In the genomic region with DNA sequence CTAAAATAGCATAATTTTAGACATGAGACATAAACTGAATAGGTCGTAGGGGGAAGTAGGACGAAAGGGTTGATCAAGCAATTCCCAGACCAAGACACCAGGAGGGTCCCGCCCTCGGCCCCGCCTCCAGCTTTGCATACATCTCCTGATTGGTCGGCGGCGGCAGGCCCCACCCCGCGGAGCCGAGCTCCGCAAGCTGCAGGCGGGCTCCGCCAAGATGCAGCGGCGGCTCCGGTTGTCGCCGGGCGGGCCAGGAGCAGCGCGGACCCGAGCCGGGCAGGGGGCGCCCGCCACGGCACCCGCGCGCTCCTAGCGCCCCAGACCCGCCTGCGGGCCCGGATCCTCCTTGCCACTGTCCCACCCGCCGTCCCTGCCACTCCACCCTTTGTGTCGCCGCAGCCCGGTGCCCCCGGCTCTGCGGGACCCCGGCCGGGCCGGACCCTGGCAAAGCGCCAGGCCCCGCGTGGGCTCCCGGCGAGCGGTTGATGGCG, we compare ENCODE assay signal across 8 cellular contexts. TPM values are rescaled to one million over a fixed set of nuclear protein-coding genes. Genes with fewer than 3 reads are reported as not detected.
DNase-seq lines count a peak whose midpoint lies in the region; ATAC-seq and TF ChIP-seq lines count a peak whose summit lies in the region.

A gene (plus strand): TSS at position 215 of the 491 bp plus-strand sequence. CDS start 412 bp downstream, outside the sequence.

- H3K9me3 ChIP-seq in adipocyte (ENCODE audit: control insufficient read depth, low read length): no peaks in the 10 kb centered on the region
- H3K9me3 ChIP-seq in cardiac muscle cell (ENCODE audit: low read depth): no peaks in the 10 kb centered on the region
- no peaks in the 10 kb centered on the region for H3K9me3 ChIP-seq in parathyroid adenoma (ENCODE audit: control insufficient read depth, low read length)
- H3K9me3 ChIP-seq in tibial artery: no peaks in the 10 kb centered on the region

- no peaks in the 10 kb centered on the region for H3K79me2 ChIP-seq in parathyroid adenoma

- no peaks in the 10 kb centered on the region for H3K36me3 ChIP-seq in adipocyte (ENCODE audit: control insufficient read depth, insufficient read depth, low read length, severe bottlenecking)
- H3K36me3 ChIP-seq in cardiac muscle cell: no peaks in the 10 kb centered on the region
- H3K36me3 ChIP-seq in parathyroid adenoma (ENCODE audit: control insufficient read depth, insufficient read depth, low read length): no peaks in the 10 kb centered on the region
- no peaks in the 10 kb centered on the region for H3K36me3 ChIP-seq in tibial artery

- TF ChIP-seq CTCF in cardiac muscle cell (IDR thresholded peaks at IDR 0.05; ENCODE audit: low read depth, low read length) (no peak), parathyroid adenoma (IDR thresholded peaks at IDR 0.05) (no peak), tibial artery (IDR thresholded peaks at IDR 0.05) (peak in 1 of 2 experiments; percentile 2)

- H3K27ac ChIP-seq in cardiac muscle cell (peak within 1 kb of the TSS; percentile 73), parathyroid adenoma (peak within 1 kb of the TSS; percentile 85), tibial artery (peak within 1 kb of the TSS; percentile 93 to 95)

- H3K4me1 ChIP-seq in adipocyte (ENCODE audit: control insufficient read depth, insufficient read depth, low read length) (peaks cover 27% of the 10 kb centered on the region), cardiac muscle cell (ENCODE audit: low read depth) (no peaks in the 10 kb centered on the region), parathyroid adenoma (peaks cover 13% of the 10 kb centered on the region), tibial artery (peaks cover 0 to 32% (median 23%) of the 10 kb centered on the region in 4 donors)

- H3K4me3 ChIP-seq in adipocyte (ENCODE audit: low read length) (peak within 1 kb of the TSS; percentile 88), cardiac muscle cell (peak within 1 kb of the TSS; percentile 83), parathyroid adenoma (ENCODE audit: low read depth, low read length) (peak within 1 kb of the TSS; percentile 63), tibial artery (peak within 1 kb of the TSS; percentile 65 to 97)

- H2AFZ ChIP-seq in parathyroid adenoma: peak within 1 kb of the TSS; percentile 94

- DNase-seq in GM03348 (ENCODE audit: low spot score) (peak; percentile 99), NCI-H1417 (lab: John Stamatoyannopoulos, UW) (peak; percentile 90 to 95 (median 93)), SW480 (ENCODE audit: low spot score) (peak; percentile 91), adipocyte (ENCODE audit: low read depth) (peak; percentile 97), cardiac muscle cell (ENCODE audit: low read depth in 1 of 2, low spot score in 1 of 2) (peak; percentile 95 to 97), tibial artery (peak; percentile 98 to 99)

- H3K4me2 ChIP-seq in parathyroid adenoma (ENCODE audit: low read length): peak within 1 kb of the TSS; percentile 92

- H3K9ac ChIP-seq in adipocyte (ENCODE audit: low read length) (peak within 1 kb of the TSS; percentile 89), parathyroid adenoma (no peak within 1 kb of the TSS)

- ATAC-seq in HG02642 (IDR thresholded peaks at IDR 0.05; ENCODE audit: poor library complexity, unreplicated experiment): peak; percentile 93

- H3K27me3 ChIP-seq in adipocyte (replicated peaks; ENCODE audit: control insufficient read depth, insufficient read depth, low read length) (no peaks in the 10 kb centered on the region), cardiac muscle cell (no peaks in the 10 kb centered on the region), parathyroid adenoma (ENCODE audit: control insufficient read depth, insufficient read depth, low read length) (no peaks in the 10 kb centered on the region), tibial artery (no peaks in the 10 kb centered on the region)

- intact Hi-C loops in tibial artery (cut with DNase I; ENCODE audit: low total_unique reads): loop anchor here (5.0 kb wide), 1 partner anchor 45 kb away; no protein-coding TSS in a partner anchor

RNA-seq across cellular contexts. Expression of the gene that starts here (rescaled TPM):
- total RNA-seq in cardiac muscle cell: 15.1 and 16.4 TPM in 2 replicates
- polyA plus RNA-seq in cardiac muscle cell: 5.9 and 8.0 TPM in 2 replicates

Comparison
In these comparisons a context has a peak if more than half of its experiments do, and no peak if none do; other contexts are left out.
1. Peak in every context shown above with its lines: DNase-seq, ATAC-seq, H3K4me3 ChIP-seq and H3K27ac ChIP-seq.